In the genomic region with DNA sequence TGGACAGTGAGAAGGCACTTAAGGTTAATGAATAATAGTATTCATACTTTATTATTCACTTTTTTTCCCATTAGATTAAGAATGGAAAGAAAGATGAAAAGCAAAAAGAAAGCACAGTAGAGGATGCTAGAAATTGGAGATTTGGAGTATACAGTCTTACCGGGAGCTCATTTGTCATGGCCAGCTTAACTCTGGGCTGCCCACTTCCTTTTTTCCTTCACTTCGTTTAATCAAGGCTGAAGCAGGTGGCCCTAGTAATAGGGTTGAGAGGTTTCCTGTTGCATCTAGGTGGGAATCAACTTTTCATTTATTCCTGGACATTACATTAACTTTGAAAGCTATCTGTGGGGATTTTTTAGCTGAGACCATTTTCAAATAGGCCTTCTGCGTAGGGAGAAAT, we compare ENCODE assay signal across 28 cellular contexts.
"Had no signal": no experiment of that assay in that cellular context is flagged by ENCODE, and none has a peak within 500 bp of the region (broad histone marks: within the 10 kb centered on the region; RNA-seq: fewer than 3 reads in every experiment).

No MANE protein-coding gene starts in this region.

- H3K4me1 ChIP-seq: neural progenitor cell, right lobe of liver, thyroid gland, vagina had no signal

- H3K4me3 ChIP-seq: neural progenitor cell, ovary, psoas muscle, right lobe of liver, sigmoid colon, stomach, thoracic aorta, thyroid gland, tibial nerve, upper lobe of left lung, vagina had no signal

- H3K36me3 Mint-ChIP-seq: neural progenitor cell; stimulated activated effector memory CD8-positive, alpha-beta T cell treated with anti-CD3 and anti-CD28 coated beads, Interleukin-12 subunit alpha, Interleukin-12 subunit beta, amount 100 ng/mL, for 72 hours had no signal

- H3K4me3 Mint-ChIP-seq: nephron; neural progenitor cell; stimulated activated effector memory CD8-positive, alpha-beta T cell treated with anti-CD3 and anti-CD28 coated beads, Interleukin-12 subunit alpha, Interleukin-12 subunit beta, amount 100 ng/mL, for 72 hours; stimulated activated naive B cell treated with anti-CD40 and anti-IgM and Interleukin-4, amounts not matched to agents 10 μg/mL and 1 μg/mL and 100 μg/mL, for 72 hours; stimulated activated naive CD8-positive, alpha-beta T cell treated with anti-CD3 and anti-CD28 coated beads, Interleukin-15, Interleukin-2, amounts not matched to agents 100 ng/mL and 50 ng/mL, for 24 hours had no signal

- H3K9ac ChIP-seq: neural progenitor cell, parathyroid adenoma had no signal

- DNase-seq: occipital lobe; ovary; posterior cingulate gyrus; psoas muscle; right cardiac atrium; right lobe of liver; sigmoid colon; small intestine; stimulated activated CD4-positive, alpha-beta T cell treated with anti-CD3 and anti-CD28 coated beads, Interleukin-15, amount 100 ng/mL, for 24 hours; stimulated activated CD4-positive, alpha-beta T cell treated with anti-CD3 and anti-CD28 coated beads, Interleukin-2, amount 100 ng/mL, for 24 hours; stimulated activated CD4-positive, alpha-beta T cell treated with anti-CD3 and anti-CD28 coated beads, Interleukin-2, amount 100 ng/mL, for 48 hours; stimulated activated CD4-positive, alpha-beta T cell treated with anti-CD3 and anti-CD28 coated beads, Interleukin-4, amount 100 ng/mL, for 24 hours; stimulated activated naive B cell treated with anti-CD40 and anti-IgM and Interleukin-4, amounts not matched to agents 10 μg/mL and 1 μg/mL and 100 μg/mL, for 72 hours; stimulated activated naive CD4-positive, alpha-beta T cell treated with Interleukin-2 at 50 U/mL for 16 hours; stomach; thyroid gland; trophoblast cell; upper lobe of left lung had no signal

- H3K4me2 ChIP-seq: neural progenitor cell had no signal

- H3K9me3 Mint-ChIP-seq: nephron; neural progenitor cell; stimulated activated effector memory CD8-positive, alpha-beta T cell treated with anti-CD3 and anti-CD28 coated beads, Interleukin-12 subunit alpha, Interleukin-12 subunit beta, amount 100 ng/mL, for 72 hours; stimulated activated naive B cell treated with anti-CD40 and anti-IgM and Interleukin-4, amounts not matched to agents 10 μg/mL and 1 μg/mL and 100 μg/mL, for 72 hours; stimulated activated naive CD8-positive, alpha-beta T cell treated with anti-CD3 and anti-CD28 coated beads, Interleukin-15, Interleukin-2, amounts not matched to agents 100 ng/mL and 50 ng/mL, for 24 hours had no signal

- H3K27me3 Mint-ChIP-seq: stimulated activated naive B cell treated with anti-CD40 and anti-IgM and Interleukin-4, amounts not matched to agents 10 μg/mL and 1 μg/mL and 100 μg/mL, for 72 hours; stimulated activated naive CD8-positive, alpha-beta T cell treated with anti-CD3 and anti-CD28 coated beads, Interleukin-15, Interleukin-2, amounts not matched to agents 100 ng/mL and 50 ng/mL, for 24 hours had no signal

- H3K36me3 ChIP-seq: neural progenitor cell, ovary, right lobe of liver, sigmoid colon, stomach, thoracic aorta, thyroid gland, tibial nerve, upper lobe of left lung, vagina had no signal

- H3K79me2 ChIP-seq: parathyroid adenoma had no signal

- FAIRE-seq: small intestine, urothelium cell line had no signal

- H3K27ac ChIP-seq: neural progenitor cell, ovary, parathyroid adenoma, psoas muscle, right lobe of liver, sigmoid colon, stomach, thoracic aorta, thyroid gland, tibial nerve, upper lobe of left lung, vagina had no signal

- ATAC-seq: psoas muscle; right cardiac atrium; right lobe of liver; stimulated activated effector memory CD8-positive, alpha-beta T cell treated with anti-CD3 and anti-CD28 coated beads, Interleukin-12 subunit alpha, Interleukin-12 subunit beta, amount 100 ng/mL, for 72 hours; stimulated activated naive B cell treated with anti-CD40 and anti-IgM and Interleukin-4, amounts not matched to agents 10 μg/mL and 1 μg/mL and 100 μg/mL, for 72 hours had no signal

- H3K9me3 ChIP-seq: ovary, psoas muscle, right lobe of liver, sigmoid colon, stomach, thoracic aorta, thyroid gland, tibial nerve, upper lobe of left lung, vagina had no signal

- H2AFZ ChIP-seq: neural progenitor cell, parathyroid adenoma had no signal

- H3K27ac Mint-ChIP-seq: nephron; neural progenitor cell; progenitor cell of endocrine pancreas; stimulated activated effector memory CD8-positive, alpha-beta T cell treated with anti-CD3 and anti-CD28 coated beads, Interleukin-12 subunit alpha, Interleukin-12 subunit beta, amount 100 ng/mL, for 72 hours; stimulated activated naive B cell treated with anti-CD40 and anti-IgM and Interleukin-4, amounts not matched to agents 10 μg/mL and 1 μg/mL and 100 μg/mL, for 72 hours; stimulated activated naive CD8-positive, alpha-beta T cell treated with anti-CD3 and anti-CD28 coated beads, Interleukin-15, Interleukin-2, amounts not matched to agents 100 ng/mL and 50 ng/mL, for 24 hours had no signal

- H3K27me3 ChIP-seq: ovary, right lobe of liver, sigmoid colon, stomach, thyroid gland, tibial nerve, upper lobe of left lung, vagina had no signal

- H3K4me1 Mint-ChIP-seq: neural progenitor cell had no signal
